In genomic region chr11:112583246-112583893, GRCh38 we compare ENCODE assay signal across 12 cellular contexts.
A peak's percentile ranks its signal among the peaks of the same experiment; 100 is the strongest.
DNase-seq lines count a peak whose midpoint lies in the region; ATAC-seq and TF ChIP-seq lines count a peak whose summit lies in the region.
"Had no signal": no experiment of that assay in that cellular context is flagged by ENCODE, and none has a peak within 500 bp of the region (broad histone marks: within the 10 kb centered on the region; RNA-seq: fewer than 3 reads in every experiment).

No MANE protein-coding gene starts in this region.

- no peak for TF ChIP-seq EP300 in stomach (IDR thresholded peaks at IDR 0.05)

- no peak for TF ChIP-seq POLR2A in stomach (IDR thresholded peaks at IDR 0.05)

- H3K4me1 ChIP-seq in SJCRH30, result peaks cover 13% of the 10 kb centered on the region
- H3K4me1 ChIP-seq in stomach, result peaks cover 0 to 11% (median 4%) of the 10 kb centered on the region in 4 donors
- H3K4me1 ChIP-seq: pancreas, uterus had no signal

- H3K27ac ChIP-seq in SJCRH30, result no peak overlapping the region
- H3K27ac ChIP-seq in stomach, result no peak overlapping the region
- H3K27ac ChIP-seq: pancreas, uterus had no signal

- WGBS in stomach, 5 donors, result 64 to 74% (median 73%) methylated on average over 8 of the region's 8 CpGs

- no peaks in the 10 kb centered on the region for H3K9me3 ChIP-seq in SJCRH30 (replicated peaks)
- no peaks in the 10 kb centered on the region for H3K9me3 ChIP-seq in stomach
- H3K9me3 ChIP-seq: pancreas, uterus had no signal

- ATAC-seq in GM18517 (IDR thresholded peaks at IDR 0.05; ENCODE audit: unreplicated experiment) (peak; percentile 92), GM21360 (IDR thresholded peaks at IDR 0.05; ENCODE audit: unreplicated experiment) (peak; percentile 88), HG03045 (IDR thresholded peaks at IDR 0.05; ENCODE audit: unreplicated experiment) (peak; percentile 83)
- ATAC-seq: pancreas had no signal

- H3K36me3 ChIP-seq in SJCRH30, result no peaks in the 10 kb centered on the region
- H3K36me3 ChIP-seq in stomach, result no peaks in the 10 kb centered on the region
- H3K36me3 ChIP-seq: pancreas, uterus had no signal

- TF ChIP-seq CTCF in stomach (IDR thresholded peaks at IDR 0.05), result no peak

- no peak overlapping the region for H3K4me3 ChIP-seq in SJCRH30
- H3K4me3 ChIP-seq in stomach, result no peak overlapping the region
- H3K4me3 ChIP-seq: pancreas, uterus had no signal

- DNase-seq in SJCRH30 (peak; percentile 7 to 40), NCI-H187 (lab: John Stamatoyannopoulos, UW) (no peak), stomach (no peak)
- no peak for DNase-seq in activated T-cell treated with anti-CD3 and anti-CD28 coated beads, Interleukin-2, amount 50 U/mL, for 48 hours
- no peak for DNase-seq in activated CD8-positive, alpha-beta memory T cell treated with anti-CD3 and anti-CD28 coated beads, Interleukin-2, amount 50 U/mL, for 4 hours
- DNase-seq: aorta, NCI-H1092 treated with DMSO at 0.1 percent for 48 hours, pancreas, uterus had no signal

- H3K27me3 ChIP-seq in SJCRH30 (no peaks in the 10 kb centered on the region), stomach (no peaks in the 10 kb centered on the region)
- H3K27me3 ChIP-seq: pancreas, uterus had no signal

- intact Hi-C loops in stomach (cut with DNase I; ENCODE audit: low total_unique reads), result no loop called here

Comparison
In these comparisons a context has a peak if more than half of its experiments do, and no peak if none do; other contexts are left out.
1. DNase-seq: peak in SJCRH30 (2 of 2); none in activated T-cell treated with anti-CD3 and anti-CD28 coated beads, Interleukin-2, amount 50 U/mL, for 48 hours (0 of 2), activated CD8-positive, alpha-beta memory T cell treated with anti-CD3 and anti-CD28 coated beads, Interleukin-2, amount 50 U/mL, for 4 hours (single experiment), NCI-H187 (0 of 2) and stomach (single experiment).
2. Peak in every context shown above with its lines, with median percentiles within 50 percentile points of each other: ATAC-seq.